In genomic region chr7:80153446-80153845, GRCh38 we compare ENCODE assay signal across 1 cellular context.
TF ChIP-seq lines count a peak whose summit lies in the region.

No MANE protein-coding gene starts in this region.

TF ChIP-seq in A549, 52 proteins besides CTCF, POLR2A, EP300 and RAD21 (continued from another document):
- TF ChIP-seq JUNB (IDR thresholded peaks at IDR 0.05) (no peak), MAFK (IDR thresholded peaks at IDR 0.05; ENCODE audit: partially characterized antibody) (no peak)
TF ChIP-seq in A549: peak in this region for 0.
